ENCODE assay signal across 27 cellular contexts in the genomic region with DNA sequence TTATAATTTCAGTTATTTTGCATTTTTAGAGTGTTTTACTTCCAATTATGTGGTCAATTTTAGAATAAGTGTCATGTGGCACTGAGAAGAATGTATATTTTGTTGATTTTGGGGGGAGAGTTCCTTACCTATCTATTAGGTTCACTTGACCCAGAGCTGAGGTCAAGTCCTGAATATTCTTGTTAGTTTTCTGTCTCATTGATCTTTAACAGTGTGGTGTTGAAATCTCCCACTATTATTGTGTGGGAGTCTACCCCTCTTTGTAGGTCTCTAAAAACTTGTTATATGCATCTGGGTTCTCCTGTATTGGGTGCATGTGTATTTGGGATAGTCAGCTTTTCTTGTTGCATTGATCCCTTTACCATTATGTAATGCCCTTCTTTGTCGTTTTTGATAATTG.
"Had no signal": no experiment of that assay in that cellular context is flagged by ENCODE, and none has a peak within 500 bp of the region (broad histone marks: within the 10 kb centered on the region; RNA-seq: fewer than 3 reads in every experiment).

No MANE protein-coding gene starts in this region.

- H3K9me3 ChIP-seq: suprapubic skin, testis, thoracic aorta, thyroid gland, transverse colon, upper lobe of right lung, uterus had no signal

- H3K4me3 ChIP-seq: stomach, suprapubic skin, testis, thoracic aorta, thyroid gland, tibial artery, tibial nerve, transverse colon, upper lobe of left lung, upper lobe of right lung, uterus, vagina had no signal

- DNase-seq: stimulated activated CD4-positive, alpha-beta T cell treated with anti-CD3 and anti-CD28 coated beads, Interleukin-2, amount 100 ng/mL, for 48 hours; stimulated activated CD4-positive, alpha-beta T cell treated with anti-CD3 and anti-CD28 coated beads, Interleukin-4, amount 100 ng/mL, for 1 hour; stimulated activated CD4-positive, alpha-beta T cell treated with anti-CD3 and anti-CD28 coated beads, Interleukin-4, amount 100 ng/mL, for 24 hours; stimulated activated CD4-positive, alpha-beta T cell treated with anti-CD3 and anti-CD28 coated beads, Interleukin-4, amount 100 ng/mL, for 4 hours; stimulated activated CD8-positive, alpha-beta memory T cell treated with anti-CD3 and anti-CD28 coated beads, Interleukin-4, amount 100 ng/mL, for 48 hours; stimulated activated naive B cell treated with anti-CD40 and anti-IgM and Interleukin-4, amounts not matched to agents 10 μg/mL and 1 μg/mL and 100 μg/mL, for 72 hours; stimulated activated naive CD4-positive, alpha-beta T cell; stimulated activated naive CD4-positive, alpha-beta T cell treated with Interleukin-2 at 50 U/mL for 16 hours; stimulated activated naive CD8-positive, alpha-beta T cell treated with anti-CD3 and anti-CD28 coated beads, Interleukin-15, amount 100 ng/mL, for 72 hours; stimulated activated naive CD8-positive, alpha-beta T cell treated with anti-CD3 and anti-CD28 coated beads, Interleukin-15, Interleukin-2, amounts not matched to agents 100 U/mL and 50 U/mL, for 24 hours; stomach; substantia nigra; testis; thyroid gland; tibial artery; transverse colon; trophoblast cell; upper lobe of left lung; upper lobe of right lung; uterus had no signal

- ATAC-seq: stimulated activated effector memory CD8-positive, alpha-beta T cell treated with anti-CD3 and anti-CD28 coated beads, Interleukin-12 subunit alpha, Interleukin-12 subunit beta, amount 100 ng/mL, for 72 hours; stimulated activated memory B cell treated with anti-CD40 and anti-IgM and Interleukin-4, amounts not matched to agents 10 μg/mL and 1 μg/mL and 100 μg/mL, for 72 hours; stimulated activated naive B cell treated with anti-CD40 and anti-IgM and Interleukin-4, amounts not matched to agents 10 μg/mL and 1 μg/mL and 100 μg/mL, for 72 hours; stimulated activated naive CD8-positive, alpha-beta T cell treated with anti-CD3 and anti-CD28 coated beads, Interleukin-15, amount 100 ng/mL, for 72 hours; stimulated activated naive CD8-positive, alpha-beta T cell treated with anti-CD3 and anti-CD28 coated beads, Interleukin-15, Interleukin-2, amounts not matched to agents 100 U/mL and 50 U/mL, for 24 hours; upper lobe of right lung had no signal

- H3K27me3 ChIP-seq: stomach, suprapubic skin, testis, thyroid gland, tibial artery, tibial nerve, transverse colon, upper lobe of left lung, upper lobe of right lung, uterus, vagina had no signal

- FAIRE-seq: urothelium cell line had no signal

- H3K27ac ChIP-seq: stomach, suprapubic skin, testis, thoracic aorta, thyroid gland, tibial artery, tibial nerve, transverse colon, upper lobe of left lung, upper lobe of right lung, uterus, vagina had no signal

- H3K4me1 ChIP-seq: stomach, suprapubic skin, testis, thyroid gland, tibial artery, tibial nerve, transverse colon, upper lobe of left lung, upper lobe of right lung, uterus, vagina had no signal

- H3K36me3 ChIP-seq: suprapubic skin, thoracic aorta, thyroid gland, tibial nerve, transverse colon, upper lobe of left lung, upper lobe of right lung, uterus, vagina had no signal
